ENCODE assay signal across 8 cellular contexts in the genomic region with DNA sequence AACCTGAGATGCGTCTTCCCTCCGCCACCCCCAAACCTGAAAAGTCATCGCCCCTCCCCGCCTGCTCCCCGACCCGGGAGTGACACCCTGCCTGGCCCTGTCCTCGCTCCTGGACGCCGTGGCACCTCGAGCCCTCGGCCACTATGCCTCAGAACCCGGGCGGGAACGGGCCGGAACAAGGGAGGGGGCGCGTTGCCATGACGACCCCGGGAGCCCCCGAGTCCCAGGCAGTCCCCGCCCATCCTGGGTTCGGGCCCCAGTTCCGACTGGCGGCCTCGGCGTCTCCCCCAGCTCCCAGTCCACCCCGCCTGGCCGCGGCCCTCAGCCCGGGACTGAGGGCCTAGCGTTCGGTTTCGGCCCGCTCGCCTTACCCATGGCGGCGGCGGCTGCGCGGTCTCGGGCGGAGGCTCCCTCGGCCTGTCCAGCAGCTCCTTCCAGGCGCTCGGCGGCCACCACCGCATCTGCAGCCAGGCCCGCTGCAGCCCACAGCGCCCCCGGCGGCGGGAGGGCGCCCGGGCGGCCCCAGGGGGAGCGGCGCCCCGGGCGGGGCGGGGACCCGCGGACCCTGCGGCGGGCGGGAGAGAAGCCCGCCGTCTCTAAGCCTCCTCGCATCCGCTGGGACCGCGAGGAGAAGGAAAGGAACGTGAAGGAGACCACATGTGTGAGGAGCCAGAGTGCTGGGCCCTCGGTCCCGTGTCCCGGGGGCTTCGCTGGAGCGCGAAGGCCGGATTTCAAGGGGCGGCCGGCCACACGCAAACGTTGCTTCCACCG. TPM values are rescaled to one million over a fixed set of nuclear protein-coding genes. Genes with fewer than 3 reads are reported as not detected.
A peak's percentile ranks its signal among the peaks of the same experiment; 100 is the strongest.
DNase-seq lines count a peak whose midpoint lies in the region; ATAC-seq and TF ChIP-seq lines count a peak whose summit lies in the region.

A gene with protein sequence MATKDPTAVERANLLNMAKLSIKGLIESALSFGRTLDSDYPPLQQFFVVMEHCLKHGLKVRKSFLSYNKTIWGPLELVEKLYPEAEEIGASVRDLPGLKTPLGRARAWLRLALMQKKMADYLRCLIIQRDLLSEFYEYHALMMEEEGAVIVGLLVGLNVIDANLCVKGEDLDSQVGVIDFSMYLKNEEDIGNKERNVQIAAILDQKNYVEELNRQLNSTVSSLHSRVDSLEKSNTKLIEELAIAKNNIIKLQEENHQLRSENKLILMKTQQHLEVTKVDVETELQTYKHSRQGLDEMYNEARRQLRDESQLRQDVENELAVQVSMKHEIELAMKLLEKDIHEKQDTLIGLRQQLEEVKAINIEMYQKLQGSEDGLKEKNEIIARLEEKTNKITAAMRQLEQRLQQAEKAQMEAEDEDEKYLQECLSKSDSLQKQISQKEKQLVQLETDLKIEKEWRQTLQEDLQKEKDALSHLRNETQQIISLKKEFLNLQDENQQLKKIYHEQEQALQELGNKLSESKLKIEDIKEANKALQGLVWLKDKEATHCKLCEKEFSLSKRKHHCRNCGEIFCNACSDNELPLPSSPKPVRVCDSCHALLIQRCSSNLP (minus strand): TSS at position 463 of the 771 bp plus-strand sequence. CDS start 88 bp downstream, at position 375.

- peaks cover 12% of the 10 kb centered on the region for H3K4me1 ChIP-seq in mucosa of descending colon (ENCODE audit: low read depth)

- intact Hi-C loops in mucosa of descending colon (cut with DNase I, micrococcal nuclease) = no loop called here

- peak; percentile 79 for DNase-seq in COLO668 (lab: John Stamatoyannopoulos, UW; ENCODE audit: unreplicated experiment)
- peak; percentile 66 for DNase-seq in NOMO-1 treated with DMSO at 0.1 percent for 48 hours (lab: John Stamatoyannopoulos, UW; ENCODE audit: unreplicated experiment)
- DNase-seq in activated CD8-positive, alpha-beta memory T cell treated with anti-CD3 and anti-CD28 coated beads, Interleukin-2, amount 50 U/mL, for 48 hours = peak; percentile 90
- peak; percentile 27 for DNase-seq in epidermal melanocyte (ENCODE audit: insufficient read length, low spot score)
- DNase-seq in mucosa of descending colon = peak; percentile 79 to 89 (median 85)
- DNase-seq in stimulated activated CD8-positive, alpha-beta memory T cell treated with anti-CD3 and anti-CD28 coated beads, Interleukin-4, amount 100 ng/mL, for 24 hours (ENCODE audit: low read depth) = peak; percentile 74

- no peaks in the 10 kb centered on the region for H3K36me3 ChIP-seq in mucosa of descending colon (ENCODE audit: low read depth)

- H3K9me3 ChIP-seq in mucosa of descending colon = no peaks in the 10 kb centered on the region

- H3K4me3 ChIP-seq in mucosa of descending colon = peak within 1 kb of the TSS; percentile 96

- peak; percentile 98 for TF ChIP-seq CTCF in mucosa of descending colon (IDR thresholded peaks at IDR 0.05)

- peak; percentile 93 for ATAC-seq in GM19395 (IDR thresholded peaks at IDR 0.05; ENCODE audit: unreplicated experiment)
- peak; percentile 90 for ATAC-seq in HG03558 (IDR thresholded peaks at IDR 0.05; ENCODE audit: extremely low read depth, unreplicated experiment)
- ATAC-seq in mucosa of descending colon = peak; percentile 98

RNA-seq across cellular contexts. Expression of the gene that starts here (rescaled TPM):
- 10 to 100 TPM; 20.5 to 28.3 (median 26.1) TPM for total RNA-seq in mucosa of descending colon

Comparison
In these comparisons a context has a peak if more than half of its experiments do, and no peak if none do; other contexts are left out.
1. Peak in every context shown above with its lines: DNase-seq, ATAC-seq and H3K4me3 ChIP-seq.
2. DNase-seq: peak in every context shown above with its lines; median percentile 90 in activated CD8-positive, alpha-beta memory T cell treated with anti-CD3 and anti-CD28 coated beads, Interleukin-2, amount 50 U/mL, for 48 hours; 85 in mucosa of descending colon; 79 in COLO668; 74 in stimulated activated CD8-positive, alpha-beta memory T cell treated with anti-CD3 and anti-CD28 coated beads, Interleukin-4, amount 100 ng/mL, for 24 hours; 66 in NOMO-1 treated with DMSO at 0.1 percent for 48 hours; 27 in epidermal melanocyte.